In genomic region chr9:132942541-132943182, GRCh38 we compare ENCODE assay signal across 10 cellular contexts. TPM values are rescaled to one million over a fixed set of nuclear protein-coding genes. Genes with fewer than 3 reads are reported as not detected.
DNase-seq lines count a peak whose midpoint lies in the region; ATAC-seq lines count a peak whose summit lies in the region.
"Had no signal": no experiment of that assay in that cellular context is flagged by ENCODE, and none has a peak within 500 bp of the region (broad histone marks: within the 10 kb centered on the region; RNA-seq: fewer than 3 reads in every experiment).

No MANE protein-coding gene starts in this region.

- H3K27me3 Mint-ChIP-seq in CD8-positive, alpha-beta memory T cell = peaks cover 0 to 3% of the 10 kb centered on the region in 2 donors

- H3K9ac ChIP-seq in mucosa of rectum (ENCODE audit: low read depth in 1 of 2, low read length in 2 of 2) = no peak overlapping the region

- H3K4me3 Mint-ChIP-seq in CD8-positive, alpha-beta memory T cell = peak overlapping the region in 6 of 7 donors; percentile 29 to 95 (median 70)

- H3K4me1 Mint-ChIP-seq in CD8-positive, alpha-beta memory T cell = peaks cover 24 to 46% (median 38%) of the 10 kb centered on the region in 3 donors

- peaks cover 0 to 2% (median 0%) of the 10 kb centered on the region in 5 donors for H3K9me3 Mint-ChIP-seq in CD8-positive, alpha-beta memory T cell

- CTCF ChIA-PET in CD8-positive, alpha-beta memory T cell (lab: Charles Lee) = interaction anchor here (1.2 to 2.7 kb wide), 5 partner anchors 8 to 79 kb away, joined by 3 to 11 read pairs (median 3); no protein-coding TSS in a partner anchor

- H3K36me3 ChIP-seq in CD8-positive, alpha-beta memory T cell (ENCODE audit: insufficient read depth, low read length) = no peaks in the 10 kb centered on the region
- no peaks in the 10 kb centered on the region for H3K36me3 ChIP-seq in mucosa of rectum (ENCODE audit: control insufficient read depth in 2 of 2, insufficient read depth in 2 of 2, low read length in 2 of 2)

- H3K27ac Mint-ChIP-seq in CD8-positive, alpha-beta memory T cell = peak overlapping the region in 2 of 8 donors; percentile 23 to 99

- H3K27me3 ChIP-seq in CD8-positive, alpha-beta memory T cell (ENCODE audit: insufficient read depth, low read length, poor library complexity, severe bottlenecking) = no peaks in the 10 kb centered on the region
- no peaks in the 10 kb centered on the region for H3K27me3 ChIP-seq in mucosa of rectum (ENCODE audit: control insufficient read depth in 2 of 2, insufficient read depth in 2 of 2, low read length in 2 of 2)

- no peak overlapping the region for H3K27ac ChIP-seq in CD8-positive, alpha-beta memory T cell (ENCODE audit: low read depth, low read length)
- H3K27ac ChIP-seq in mucosa of rectum (ENCODE audit: low read depth in 2 of 2, low read length in 2 of 2) = no peak overlapping the region

- H3K36me3 Mint-ChIP-seq in CD8-positive, alpha-beta memory T cell = peaks cover 0 to 10% (median 2%) of the 10 kb centered on the region in 3 donors

- no peak for DNase-seq in CD8-positive, alpha-beta memory T cell
- peak; percentile 16 for DNase-seq in amniotic epithelial cell (ENCODE audit: low read depth)
- no peak for DNase-seq in SIG-M5 (lab: John Stamatoyannopoulos, UW)
- DNase-seq in NCI-H2227 treated with DMSO at 0.1 percent for 48 hours (lab: John Stamatoyannopoulos, UW) = no peak
- DNase-seq in HT-29 (ENCODE audit: low spot score) = no peak
- DNase-seq: aorta; stimulated activated CD4-positive, alpha-beta T cell treated with anti-CD3 and anti-CD28 coated beads, Interleukin-2, amount 100 ng/mL, for 48 hours had no signal

- peaks cover 22% of the 10 kb centered on the region for H3K4me1 ChIP-seq in CD8-positive, alpha-beta memory T cell (ENCODE audit: insufficient read depth, low read length)
- peaks cover 17 to 18% of the 10 kb centered on the region in 2 donors for H3K4me1 ChIP-seq in mucosa of rectum (ENCODE audit: control insufficient read depth in 2 of 2, insufficient read depth in 2 of 2, low read length in 2 of 2)

- H3K4me3 ChIP-seq in CD8-positive, alpha-beta memory T cell (ENCODE audit: low read length) = no peak overlapping the region
- peak overlapping the region; percentile 4 to 92 for H3K4me3 ChIP-seq in mucosa of rectum (ENCODE audit: low read length in 2 of 2)

- POLR2A ChIA-PET in CD8-positive, alpha-beta memory T cell (lab: Charles Lee) = no interaction called here

- ATAC-seq in HG02981 (IDR thresholded peaks at IDR 0.05; ENCODE audit: unreplicated experiment) = peak; percentile 29
- ATAC-seq in HG02938 (IDR thresholded peaks at IDR 0.05; ENCODE audit: unreplicated experiment) = no peak

- no peaks in the 10 kb centered on the region for H3K9me3 ChIP-seq in CD8-positive, alpha-beta memory T cell (ENCODE audit: low read length)
- no peaks in the 10 kb centered on the region for H3K9me3 ChIP-seq in mucosa of rectum (ENCODE audit: control insufficient read depth in 2 of 2, low read length in 2 of 2)

RNA-seq across cellular contexts. Expression of gene TSC1, which starts 1.8 kb away (rescaled TPM):
- total RNA-seq in CD8-positive, alpha-beta memory T cell = 10 to 100 TPM; 33.9 to 37.1 TPM
- polyA plus RNA-seq in CD8-positive, alpha-beta memory T cell = 12.6 TPM
- total RNA-seq in HT-29 (2014; rRNA removed; shearing (Covaris generic)) = 13.7 and 16.5 TPM in 2 replicates

RNA-seq across cellular contexts. Expression of gene GFI1B, which starts 35.8 kb away (rescaled TPM):
- total RNA-seq in CD8-positive, alpha-beta memory T cell = not detected
- not detected for polyA plus RNA-seq in CD8-positive, alpha-beta memory T cell
- not detected in 2 replicates for total RNA-seq in HT-29 (2014; rRNA removed; shearing (Covaris generic))
- total RNA-seq: aorta had no signal
- polyA plus RNA-seq: aorta had no signal
